ENCODE assay signal across 11 cellular contexts in genomic region chr7:101108330-101108857, GRCh38. TPM values are rescaled to one million over a fixed set of nuclear protein-coding genes. Genes with fewer than 3 reads are reported as not detected.
A peak's percentile ranks its signal among the peaks of the same experiment; 100 is the strongest.
DNase-seq lines count a peak whose midpoint lies in the region; ATAC-seq and TF ChIP-seq lines count a peak whose summit lies in the region.
"Had no signal": no experiment of that assay in that cellular context is flagged by ENCODE, and none has a peak within 500 bp of the region (broad histone marks: within the 10 kb centered on the region; RNA-seq: fewer than 3 reads in every experiment).

No MANE protein-coding gene starts in this region.

- no peaks in the 10 kb centered on the region for H3K27me3 ChIP-seq in RWPE2 (ENCODE audit: insufficient read depth, poor library complexity, severe bottlenecking)
- H3K27me3 ChIP-seq: adrenal gland had no signal

- H3K4me3 ChIP-seq in RWPE2 (ENCODE audit: severe bottlenecking) (no peak overlapping the region), fibroblast of the aortic adventitia (ENCODE audit: low read depth, low read length) (no peak overlapping the region)
- H3K4me3 ChIP-seq: adrenal gland had no signal

- DNase-seq in GM13976 (ENCODE audit: low spot score) (peak; percentile 81), RWPE2 (ENCODE audit: low spot score) (no peak), fibroblast of the aortic adventitia (ENCODE audit: low read depth) (peak; percentile 42), posterior vena cava (ENCODE audit: low spot score) (peak; percentile 86)
- DNase-seq in activated CD4-positive, alpha-beta T cell treated with anti-CD3 and anti-CD28 coated beads for 48 hours = no peak
- DNase-seq in NK-92 treated with Interleukin-12 subunit alpha and Interleukin-12 subunit beta, amount 100 ng/mL, for 24 hours (lab: John Stamatoyannopoulos, UW) = no peak
- DNase-seq: stimulated activated CD4-positive, alpha-beta T cell treated with anti-CD3 and anti-CD28 coated beads, Interleukin-4, amount 100 ng/mL, for 1 hour; T1000 had no signal

- no peaks in the 10 kb centered on the region for H3K36me3 ChIP-seq in RWPE2 (ENCODE audit: low read depth)
- H3K36me3 ChIP-seq: adrenal gland had no signal

- H3K9me3 ChIP-seq in RWPE2 (ENCODE audit: severe bottlenecking) = no peaks in the 10 kb centered on the region
- H3K9me3 ChIP-seq: adrenal gland had no signal

- intact Hi-C loops in posterior vena cava (cut with DNase I) = no loop called here

- ATAC-seq in RWPE2 (ENCODE audit: low read depth) (no peak), GM21723 (IDR thresholded peaks at IDR 0.05; ENCODE audit: unreplicated experiment) (no peak), GM21717 (IDR thresholded peaks at IDR 0.05; ENCODE audit: unreplicated experiment) (no peak)

- peak overlapping the region; percentile 85 for H3K27ac ChIP-seq in RWPE2 (ENCODE audit: poor library complexity, severe bottlenecking)
- H3K27ac ChIP-seq: adrenal gland had no signal

- H3K4me1 ChIP-seq in RWPE2 (ENCODE audit: insufficient read depth, poor library complexity, severe bottlenecking) = peaks cover 20% of the 10 kb centered on the region
- H3K4me1 ChIP-seq: adrenal gland had no signal

- TF ChIP-seq CTCF in GM13976 (IDR thresholded peaks at IDR 0.05; ENCODE audit: borderline replicate concordance, control extremely low read depth, extremely low read depth, insufficient read depth, missing control alignments) (no peak), RWPE2 (IDR thresholded peaks at IDR 0.05; ENCODE audit: poor library complexity, severe bottlenecking) (no peak), fibroblast of the aortic adventitia (IDR thresholded peaks at IDR 0.05; ENCODE audit: insufficient read depth, low read length) (no peak)

- in situ Hi-C loops in GM13976 (cut with MboI; ENCODE audit: low sequenced_read_pairs, unreplicated experiment) = no loop called here

RNA-seq across cellular contexts. Expression of gene SERPINE1, which starts 18.5 kb away (rescaled TPM):
- total RNA-seq in fibroblast of the aortic adventitia (ENCODE audit: low replicate concordance) (23.1 and 341 TPM in 2 replicates), posterior vena cava (100 to 1,000 TPM in 1 of 2 donors, 10 to 100 TPM in 1; 77.3 to 240 TPM)

RNA-seq across cellular contexts. Expression of gene TRIM56, which starts 23.1 kb away (rescaled TPM):
- total RNA-seq in fibroblast of the aortic adventitia (ENCODE audit: low replicate concordance) (10.0 and 17.2 TPM in 2 replicates), posterior vena cava (10 to 100 TPM; 33.0 to 38.2 TPM)

RNA-seq across cellular contexts. Expression of gene AP1S1, which starts 45.9 kb away (rescaled TPM):
- total RNA-seq in fibroblast of the aortic adventitia (ENCODE audit: low replicate concordance) (34.9 and 77.5 TPM in 2 replicates), posterior vena cava (10 to 100 TPM; 21.5 to 22.7 TPM)

RNA-seq across cellular contexts. Expression of gene VGF, which starts 57.0 kb away (rescaled TPM):
- total RNA-seq in fibroblast of the aortic adventitia (ENCODE audit: low replicate concordance) (not detected in 2 replicates), posterior vena cava (not detected)

Comparison
In these comparisons a context has a peak if more than half of its experiments do, and no peak if none do; other contexts are left out.
1. DNase-seq: peak in GM13976 (single experiment), fibroblast of the aortic adventitia (single experiment) and posterior vena cava (single experiment); none in RWPE2 (single experiment), activated CD4-positive, alpha-beta T cell treated with anti-CD3 and anti-CD28 coated beads for 48 hours (single experiment) and NK-92 treated with Interleukin-12 subunit alpha and Interleukin-12 subunit beta, amount 100 ng/mL, for 24 hours (single experiment).